ENCODE assay signal across 14 cellular contexts in genomic region chr17:20633268-20634059, GRCh38. TPM values are rescaled to one million over a fixed set of nuclear protein-coding genes. Genes with fewer than 3 reads are reported as not detected.
"Had no signal": no experiment of that assay in that cellular context is flagged by ENCODE, and none has a peak within 500 bp of the region (broad histone marks: within the 10 kb centered on the region; RNA-seq: fewer than 3 reads in every experiment).

No MANE protein-coding gene starts in this region.

RNA-seq across cellular contexts. Expression of gene CDRT15L2, which starts 53.9 kb away (rescaled TPM):
- total RNA-seq: activated B cell treated with CpG ODN at 0.5 μM for 24 hours; activated CD4-positive, alpha-beta memory T cell treated with anti-CD3 and anti-CD28 coated beads for 36 hours; activated CD4-positive, alpha-beta memory T cell treated with anti-CD3 and anti-CD28 coated beads, Interleukin-2, amount 10 ng/mL, durations not matched to agents 7 days and 5 days; activated CD4-positive, alpha-beta T cell treated with anti-CD3 and anti-CD28 coated beads for 36 hours; activated CD4-positive, alpha-beta T cell treated with anti-CD3 and anti-CD28 coated beads, Interleukin-2, amount 10 ng/mL, durations not matched to agents 24 days and 14 days; activated CD4-positive, alpha-beta T cell treated with anti-CD3 and anti-CD28 coated beads, Interleukin-2, amount 10 ng/mL, durations not matched to agents 7 days and 5 days; activated CD8-positive, alpha-beta memory T cell treated with anti-CD3 and anti-CD28 coated beads for 36 hours; activated CD8-positive, alpha-beta memory T cell treated with anti-CD3 and anti-CD28 coated beads, Interleukin-2, amount 10 ng/mL, durations not matched to agents 7 days and 5 days; activated CD8-positive, alpha-beta T cell treated with anti-CD3 and anti-CD28 coated beads for 36 hours; activated CD8-positive, alpha-beta T cell treated with anti-CD3 and anti-CD28 coated beads, Interleukin-2, amount 10 ng/mL, durations not matched to agents 7 days and 5 days; T-helper 1 cell treated with Interleukin-12 subunit alpha and Interleukin-12 subunit beta and Interleukin-4 antibody, amounts not matched to agents 30 ng/mL and 1 ng/mL, for 36 hours; T-helper 17 cell; T-helper 2 cell treated with Interferon-gamma antibody and Interleukin-4, amounts not matched to agents 100 ng/mL and 5 ng/mL, for 36 hours; WTC11 had no signal
